In the genomic region with DNA sequence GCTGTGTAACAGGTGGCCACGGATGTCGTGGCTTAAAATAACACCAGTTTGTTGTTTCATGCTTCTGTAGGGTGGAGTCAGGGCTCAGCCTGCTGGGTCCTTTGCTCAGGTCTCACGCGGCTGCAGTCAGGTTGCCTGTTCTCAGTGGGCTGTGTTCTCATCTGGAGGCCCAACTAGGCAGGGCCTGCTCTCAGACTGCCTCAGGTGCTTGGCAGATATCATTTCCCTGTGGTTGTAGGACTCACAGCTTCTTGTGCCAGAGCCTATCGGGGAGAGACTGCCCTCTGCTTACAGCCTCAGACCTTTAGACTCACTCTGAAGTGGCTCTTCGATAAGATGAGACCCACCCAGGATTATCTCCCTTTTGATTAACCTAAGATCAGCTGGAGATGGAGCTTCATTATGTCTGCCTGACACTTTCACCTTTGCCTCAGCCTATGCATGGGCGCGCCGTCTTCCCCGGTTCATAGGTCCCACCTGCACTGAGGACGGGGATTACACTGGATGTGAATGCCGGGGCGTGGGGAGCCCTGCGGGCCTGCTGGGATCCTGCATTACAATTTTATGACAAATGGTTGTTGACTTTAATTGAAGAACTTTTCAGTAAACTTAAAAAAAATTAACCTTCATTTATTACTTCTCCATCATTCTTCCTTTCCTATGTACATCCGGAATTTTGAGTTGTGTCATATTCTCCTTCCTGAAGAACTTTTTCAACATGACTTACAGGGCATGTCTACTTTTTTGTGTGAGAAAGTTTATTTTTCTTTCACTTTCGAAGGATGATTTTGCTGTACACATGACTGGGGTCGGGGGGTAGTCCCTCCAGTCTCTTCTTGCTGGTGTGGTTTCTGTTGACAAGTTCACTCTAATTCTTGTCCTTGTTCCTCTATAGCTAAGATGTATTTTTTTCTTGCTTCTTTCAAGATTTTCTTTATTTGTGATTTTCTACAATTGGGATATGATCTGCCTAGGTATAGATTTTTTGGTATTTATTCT, we compare ENCODE assay signal across 8 cellular contexts. TPM values are rescaled to one million over a fixed set of nuclear protein-coding genes. Genes with fewer than 3 reads are reported as not detected.
DNase-seq lines count a peak whose midpoint lies in the region; ATAC-seq and TF ChIP-seq lines count a peak whose summit lies in the region.

No MANE protein-coding gene starts in this region.

- intact Hi-C loops in natural killer cell (cut with micrococcal nuclease) = loop anchor here (5.0 kb wide), 1 partner anchor 36 kb away; no protein-coding TSS in a partner anchor
- intact Hi-C loops in cardiac septum (cut with DNase I) = no loop called here

- peaks cover 4% of the 10 kb centered on the region for H3K36me3 Mint-ChIP-seq in T-helper 2 cell treated with Interferon-gamma antibody and Interleukin-4, amounts not matched to agents 5 μg/mL and 100 μg/mL, for 36 hours (ENCODE audit: low read depth)
- no peaks in the 10 kb centered on the region for H3K36me3 Mint-ChIP-seq in natural killer cell

- ATAC-seq in GM18907 (IDR thresholded peaks at IDR 0.05; ENCODE audit: unreplicated experiment) (peak; percentile 66), HG02678 (IDR thresholded peaks at IDR 0.05; ENCODE audit: unreplicated experiment) (peak; percentile 64), natural killer cell (peak; percentile 63 to 83 (median 68))

- peaks cover 33% of the 10 kb centered on the region for H3K4me1 Mint-ChIP-seq in T-helper 2 cell treated with Interferon-gamma antibody and Interleukin-4, amounts not matched to agents 5 μg/mL and 100 μg/mL, for 36 hours (ENCODE audit: low read depth)
- H3K4me1 Mint-ChIP-seq in natural killer cell = peaks cover 42 to 64% of the 10 kb centered on the region in 2 donors

- H3K9me3 Mint-ChIP-seq in T-helper 2 cell treated with Interferon-gamma antibody and Interleukin-4, amounts not matched to agents 5 μg/mL and 100 μg/mL, for 36 hours = peaks cover 6% of the 10 kb centered on the region
- no peaks in the 10 kb centered on the region for H3K9me3 Mint-ChIP-seq in natural killer cell

- H3K27ac Mint-ChIP-seq in T-helper 2 cell treated with Interferon-gamma antibody and Interleukin-4, amounts not matched to agents 5 μg/mL and 100 μg/mL, for 36 hours = peak overlapping the region; percentile 70
- peak overlapping the region; percentile 84 to 89 for H3K27ac Mint-ChIP-seq in natural killer cell

- no peak for DNase-seq in T-helper 2 cell treated with Interferon-gamma antibody and Interleukin-4, amounts not matched to agents 5 μg/mL and 100 μg/mL, for 36 hours (ENCODE audit: low spot score)
- no peak for DNase-seq in natural killer cell
- DNase-seq in cardiac septum (ENCODE audit: low spot score) = no peak
- DNase-seq in DMS 273 treated with DMSO at 0.1 percent for 48 hours (lab: John Stamatoyannopoulos, UW) = no peak
- DNase-seq in NCI-H1092 (lab: John Stamatoyannopoulos, UW) = no peak
- DNase-seq in NCI-H748 (lab: John Stamatoyannopoulos, UW; ENCODE audit: unreplicated experiment) = no peak

- H3K4me3 Mint-ChIP-seq in T-helper 2 cell treated with Interferon-gamma antibody and Interleukin-4, amounts not matched to agents 5 μg/mL and 100 μg/mL, for 36 hours = peak overlapping the region; percentile 55
- peak overlapping the region; percentile 41 for H3K4me3 Mint-ChIP-seq in natural killer cell

- H3K27me3 Mint-ChIP-seq in T-helper 2 cell treated with Interferon-gamma antibody and Interleukin-4, amounts not matched to agents 5 μg/mL and 100 μg/mL, for 36 hours (ENCODE audit: low read depth) = no peaks in the 10 kb centered on the region
- H3K27me3 Mint-ChIP-seq in natural killer cell (ENCODE audit: low read depth in 2 of 2) = no peaks in the 10 kb centered on the region

- TF ChIP-seq CTCF in natural killer cell (IDR thresholded peaks at IDR 0.05) = no peak

RNA-seq across cellular contexts. Expression of a gene that starts 55.5 kb away (rescaled TPM):
- total RNA-seq in natural killer cell = 10 to 100 TPM; 12.6 to 38.6 (median 18.6) TPM
- 121 TPM for total RNA-seq in cardiac septum
